Comparison of ENCODE assay signal across 21 cellular contexts in genomic region chr20:44334306-44334705, GRCh38. TPM values are rescaled to one million over a fixed set of nuclear protein-coding genes. Genes with fewer than 3 reads are reported as not detected.
"Had no signal": no experiment of that assay in that cellular context is flagged by ENCODE, and none has a peak within 500 bp of the region (broad histone marks: within the 10 kb centered on the region; RNA-seq: fewer than 3 reads in every experiment).

No MANE protein-coding gene starts in this region.

- H3K27ac Mint-ChIP-seq: dendritic cell treated with granulocyte-macrophage colony-stimulating factor and Interleukin-4, amounts not matched to agents 40 ng/mL and 50 ng/mL, for 4 days; effector memory CD8-positive, alpha-beta T cell; memory B cell; nephron had no signal

- H3K9me3 ChIP-seq: esophagus squamous epithelium, gastroesophageal sphincter, left ventricle myocardium inferior, lower lobe of right lung, sigmoid colon, suprapubic skin, tibial artery had no signal

- ATAC-seq: effector memory CD8-positive, alpha-beta T cell; gastroesophageal sphincter; lower lobe of right lung; stimulated activated naive CD8-positive, alpha-beta T cell treated with anti-CD3 and anti-CD28 coated beads, Interleukin-15, Interleukin-2, amounts not matched to agents 100 U/mL and 50 U/mL, for 24 hours had no signal

- DNase-seq: effector memory CD8-positive, alpha-beta T cell; esophagus squamous epithelium; foreskin fibroblast; glutamatergic neuron; left ventricle myocardium inferior; lower lobe of right lung; midbrain; naive B cell; sigmoid colon; small intestine; stimulated activated CD4-positive, alpha-beta T cell treated with anti-CD3 and anti-CD28 coated beads, Interleukin-12 subunit alpha, Interleukin-12 subunit beta, amount 100 ng/mL, for 4 hours; stimulated activated CD4-positive, alpha-beta T cell treated with anti-CD3 and anti-CD28 coated beads, Interleukin-2, amount 100 ng/mL, for 48 hours; stimulated activated naive CD8-positive, alpha-beta T cell treated with anti-CD3 and anti-CD28 coated beads, Interleukin-15, Interleukin-2, amounts not matched to agents 100 U/mL and 50 U/mL, for 24 hours; tibial artery had no signal

- H3K36me3 ChIP-seq: esophagus squamous epithelium, gastroesophageal sphincter, left ventricle myocardium inferior, lower lobe of right lung, sigmoid colon, suprapubic skin, tibial artery had no signal

- H3K4me3 ChIP-seq: esophagus squamous epithelium, gastroesophageal sphincter, left ventricle myocardium inferior, lower lobe of right lung, sigmoid colon, suprapubic skin, tibial artery had no signal

- H3K9me3 Mint-ChIP-seq: central memory CD8-positive, alpha-beta T cell; dendritic cell treated with granulocyte-macrophage colony-stimulating factor and Interleukin-4, amounts not matched to agents 40 ng/mL and 50 ng/mL, for 4 days; effector memory CD8-positive, alpha-beta T cell; memory B cell; naive B cell; nephron had no signal

- H3K36me3 Mint-ChIP-seq: memory B cell, naive B cell had no signal

- H3K4me1 Mint-ChIP-seq: central memory CD8-positive, alpha-beta T cell; memory B cell; naive B cell had no signal

- H3K4me3 Mint-ChIP-seq: central memory CD8-positive, alpha-beta T cell; dendritic cell treated with granulocyte-macrophage colony-stimulating factor and Interleukin-4, amounts not matched to agents 40 ng/mL and 50 ng/mL, for 4 days; effector memory CD8-positive, alpha-beta T cell; memory B cell; naive B cell; nephron had no signal

- H3K4me1 ChIP-seq: esophagus squamous epithelium, gastroesophageal sphincter, left ventricle myocardium inferior, lower lobe of right lung, sigmoid colon, suprapubic skin, tibial artery had no signal

- H3K27ac ChIP-seq: esophagus squamous epithelium, gastroesophageal sphincter, left ventricle myocardium inferior, lower lobe of right lung, sigmoid colon, suprapubic skin, tibial artery had no signal

RNA-seq across cellular contexts. Expression of gene R3HDML, which starts 2.5 kb away (rescaled TPM):
- polyA plus RNA-seq: keratinocyte, sigmoid colon, small intestine had no signal

RNA-seq across cellular contexts. Expression of gene HNF4A, which starts 21.2 kb away (rescaled TPM):
- polyA plus RNA-seq: keratinocyte had no signal
